22 cellular contexts compared by ENCODE assay signal in genomic region chr7:46810986-46811385, GRCh38.
DNase-seq lines count a peak whose midpoint lies in the region; ATAC-seq, FAIRE-seq and TF ChIP-seq lines count a peak whose summit lies in the region.
"Had no signal": no experiment of that assay in that cellular context is flagged by ENCODE, and none has a peak within 500 bp of the region (broad histone marks: within the 10 kb centered on the region; RNA-seq: fewer than 3 reads in every experiment).

No MANE protein-coding gene starts in this region.

- TF ChIP-seq POLR2A in H54 (IDR thresholded peaks at IDR 0.05; ENCODE audit: low read depth, low read length) = no peak

- ATAC-seq in left lobe of liver = no peak
- ATAC-seq: activated CD8-positive, alpha-beta T cell treated with anti-CD3 and anti-CD28 coated beads for 36 hours had no signal

- peak; percentile 16 for DNase-seq in GM03348 (ENCODE audit: low spot score)
- DNase-seq in SK-N-SH = no peak
- DNase-seq in fibroblast of villous mesenchyme (ENCODE audit: low read depth) = peak; percentile 11
- DNase-seq in smooth muscle cell (lab: John Stamatoyannopoulos, UW; ENCODE audit: unreplicated experiment) = no peak
- DNase-seq in H54 (ENCODE audit: insufficient read length, low spot score) = no peak
- DNase-seq in left lobe of liver (ENCODE audit: low spot score) = no peak
- no peak for DNase-seq in NCI-H446 treated with DMSO at 0.1 percent for 48 hours (lab: John Stamatoyannopoulos, UW)
- DNase-seq: activated B cell treated with CpG ODN at 0.5 μM for 24 hours; activated CD8-positive, alpha-beta T cell treated with anti-CD3 and anti-CD28 coated beads for 36 hours; activated naive CD4-positive, alpha-beta T cell treated with anti-CD3 and anti-CD28 coated beads, Interleukin-2, amount 50 U/mL, for 16 hours; activated T-cell treated with anti-CD3 and anti-CD28 coated beads, Interleukin-2, amount 50 U/mL, for 48 hours; NCI-H69; SIG-M5; stimulated activated naive CD4-positive, alpha-beta T cell had no signal

- no peaks in the 10 kb centered on the region for H3K79me2 ChIP-seq in SK-N-SH (ENCODE audit: insufficient read depth)
- H3K79me2 ChIP-seq in smooth muscle cell (ENCODE audit: low read depth) = no peaks in the 10 kb centered on the region

- no peak for FAIRE-seq in H54 (lab: Jason Lieb, UNC)
- FAIRE-seq: D721Med, endothelial cell of umbilical vein, GM19239 had no signal

- no peak for TF ChIP-seq CTCF in SK-N-SH (IDR thresholded peaks at IDR 0.05)
- no peak for TF ChIP-seq CTCF in fibroblast of villous mesenchyme (IDR thresholded peaks at IDR 0.05; ENCODE audit: insufficient read depth, low read depth, low read length)
- no peak for TF ChIP-seq CTCF in smooth muscle cell (IDR thresholded peaks at IDR 0.05; ENCODE audit: borderline replicate concordance, insufficient read depth, poor library complexity, severe bottlenecking)

- 84% methylated on average over 4 of the region's 4 CpGs for WGBS in SK-N-SH (ENCODE audit: low lambda C conversion rate)
- WGBS in smooth muscle cell (ENCODE audit: low lambda C conversion rate) = 81% methylated on average over 4 of the region's 4 CpGs

- peaks cover 2 to 19% of the 10 kb centered on the region in 2 experiments; a peak in 3 of 4 replicates for H3K4me1 ChIP-seq in SK-N-SH (ENCODE audit: control insufficient read depth in 1 of 2, insufficient read depth in 2 of 2, low read depth in 1 of 2, low read length in 1 of 2)
- no peaks in the 10 kb centered on the region for H3K4me1 ChIP-seq in smooth muscle cell (ENCODE audit: low read depth)

- H3K4me2 ChIP-seq in SK-N-SH (peak overlapping the region; percentile 47), smooth muscle cell (peak overlapping the region; percentile 75)

- H3K27me3 ChIP-seq in SK-N-SH (ENCODE audit: insufficient read depth) (no peaks in the 10 kb centered on the region), smooth muscle cell (ENCODE audit: low read depth) (no peaks in the 10 kb centered on the region)
- H3K27me3 ChIP-seq: gastroesophageal sphincter, neutrophil, tibial artery had no signal

- no peak for TF ChIP-seq RAD21 in SK-N-SH (IDR thresholded peaks at IDR 0.05; ENCODE audit: low read length)

- H3K4me3 ChIP-seq in SK-N-SH (ENCODE audit: low read depth in 2 of 2, low read length in 1 of 2) (no peak overlapping the region), fibroblast of villous mesenchyme (ENCODE audit: low read depth, low read length) (no peak overlapping the region), smooth muscle cell (no peak overlapping the region)
- H3K4me3 ChIP-seq: gastroesophageal sphincter, left ventricle myocardium inferior, mucosa of descending colon, tibial artery had no signal

- H3F3A ChIP-seq in SK-N-SH (replicated peaks; ENCODE audit: insufficient read depth) = no peaks in the 10 kb centered on the region
- H3F3A ChIP-seq in smooth muscle cell (ENCODE audit: low read depth) = peaks cover 27% of the 10 kb centered on the region

- H3K36me3 ChIP-seq in SK-N-SH (replicated peaks in 1 of 2; ENCODE audit: control insufficient read depth in 1 of 2, insufficient read depth in 2 of 2, low read length in 1 of 2) (no peaks in the 10 kb centered on the region), smooth muscle cell (ENCODE audit: low read depth) (no peaks in the 10 kb centered on the region)
- H3K36me3 ChIP-seq: gastroesophageal sphincter, left ventricle myocardium inferior, neutrophil, tibial artery had no signal

- H3K27ac ChIP-seq in SK-N-SH (ENCODE audit: low read depth in 2 of 2, low read length in 1 of 2) (peak overlapping the region in 1 of 2 experiments; percentile 72; a peak in 2 of 4 replicates), smooth muscle cell (ENCODE audit: low read depth) (peak overlapping the region; percentile 81)
- H3K27ac ChIP-seq: gastroesophageal sphincter, neutrophil, tibial artery had no signal

- POLR2A ChIA-PET in SK-N-SH (lab: Yijun Ruan, JAX) = no interaction called here

- H2AFZ ChIP-seq in SK-N-SH (ENCODE audit: low read depth) = 0 out of 2 replicates have a peak overlapping the region, but pooled peaks have one; percentile 0
- H2AFZ ChIP-seq in smooth muscle cell (ENCODE audit: low read depth) = peak overlapping the region; percentile 47

- H3K9me3 ChIP-seq in SK-N-SH = no peaks in the 10 kb centered on the region
- H3K9me3 ChIP-seq in smooth muscle cell (replicated peaks; ENCODE audit: low read depth) = no peaks in the 10 kb centered on the region
- H3K9me3 ChIP-seq: gastroesophageal sphincter, left ventricle myocardium inferior, mucosa of descending colon, neutrophil, tibial artery had no signal

- H4K20me1 ChIP-seq in SK-N-SH (ENCODE audit: insufficient read depth) (no peaks in the 10 kb centered on the region), smooth muscle cell (ENCODE audit: low read depth) (no peaks in the 10 kb centered on the region)

- no peak overlapping the region for H3K9ac ChIP-seq in SK-N-SH
- peak overlapping the region; percentile 71 for H3K9ac ChIP-seq in smooth muscle cell (ENCODE audit: low read depth)

- TF ChIP-seq EP300 in SK-N-SH (IDR thresholded peaks at IDR 0.05; ENCODE audit: borderline replicate concordance in 1 of 2, low read depth in 1 of 2, low read length in 1 of 2) = no peak

- H3K9me2 ChIP-seq in SK-N-SH = no peaks in the 10 kb centered on the region

- CTCF ChIA-PET in SK-N-SH (lab: Yijun Ruan, JAX) = no interaction called here

TF ChIP-seq in SK-N-SH, 30 proteins besides CTCF, POLR2A, EP300 and RAD21 (continues in another document):
- no peak for TF ChIP-seq NRF1 (IDR thresholded peaks at IDR 0.05; ENCODE audit: low read depth, low read length)
- TF ChIP-seq, protein P1, sequence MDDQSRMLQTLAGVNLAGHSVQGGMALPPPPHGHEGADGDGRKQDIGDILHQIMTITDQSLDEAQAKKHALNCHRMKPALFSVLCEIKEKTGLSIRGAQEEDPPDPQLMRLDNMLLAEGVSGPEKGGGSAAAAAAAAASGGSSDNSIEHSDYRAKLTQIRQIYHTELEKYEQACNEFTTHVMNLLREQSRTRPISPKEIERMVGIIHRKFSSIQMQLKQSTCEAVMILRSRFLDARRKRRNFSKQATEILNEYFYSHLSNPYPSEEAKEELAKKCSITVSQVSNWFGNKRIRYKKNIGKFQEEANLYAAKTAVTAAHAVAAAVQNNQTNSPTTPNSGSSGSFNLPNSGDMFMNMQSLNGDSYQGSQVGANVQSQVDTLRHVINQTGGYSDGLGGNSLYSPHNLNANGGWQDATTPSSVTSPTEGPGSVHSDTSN (IDR thresholded peaks at IDR 0.05) = no peak
- TF ChIP-seq TCF12 (IDR thresholded peaks at IDR 0.05) = no peak
- no peak for TF ChIP-seq CHD2 (IDR thresholded peaks at IDR 0.05; ENCODE audit: low read length, partially characterized antibody)
- TF ChIP-seq TEAD4 (IDR thresholded peaks at IDR 0.05; ENCODE audit: borderline replicate concordance, insufficient read depth) = no peak
- TF ChIP-seq, protein P2, sequence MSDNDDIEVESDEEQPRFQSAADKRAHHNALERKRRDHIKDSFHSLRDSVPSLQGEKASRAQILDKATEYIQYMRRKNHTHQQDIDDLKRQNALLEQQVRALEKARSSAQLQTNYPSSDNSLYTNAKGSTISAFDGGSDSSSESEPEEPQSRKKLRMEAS (IDR thresholded peaks at IDR 0.05; ENCODE audit: low read depth) = no peak
- no peak for TF ChIP-seq RFX5 (IDR thresholded peaks at IDR 0.05; ENCODE audit: low read length)
- TF ChIP-seq ELF1 (IDR thresholded peaks at IDR 0.05) = no peak
- TF ChIP-seq POLR2AphosphoS5 (IDR thresholded peaks at IDR 0.05; ENCODE audit: low read depth, low read length) = no peak
- TF ChIP-seq REST (IDR thresholded peaks at IDR 0.05; ENCODE audit: low read depth, low read length) = no peak
- TF ChIP-seq, protein P3, sequence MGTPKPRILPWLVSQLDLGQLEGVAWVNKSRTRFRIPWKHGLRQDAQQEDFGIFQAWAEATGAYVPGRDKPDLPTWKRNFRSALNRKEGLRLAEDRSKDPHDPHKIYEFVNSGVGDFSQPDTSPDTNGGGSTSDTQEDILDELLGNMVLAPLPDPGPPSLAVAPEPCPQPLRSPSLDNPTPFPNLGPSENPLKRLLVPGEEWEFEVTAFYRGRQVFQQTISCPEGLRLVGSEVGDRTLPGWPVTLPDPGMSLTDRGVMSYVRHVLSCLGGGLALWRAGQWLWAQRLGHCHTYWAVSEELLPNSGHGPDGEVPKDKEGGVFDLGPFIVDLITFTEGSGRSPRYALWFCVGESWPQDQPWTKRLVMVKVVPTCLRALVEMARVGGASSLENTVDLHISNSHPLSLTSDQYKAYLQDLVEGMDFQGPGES (IDR thresholded peaks at IDR 0.05; ENCODE audit: low read depth, low read length) = no peak
- TF ChIP-seq JUND (IDR thresholded peaks at IDR 0.05) = no peak
- no peak for TF ChIP-seq YY1 (IDR thresholded peaks at IDR 0.05; ENCODE audit: low read depth)

Comparison
In these comparisons a context has a peak if more than half of its experiments do, and no peak if none do; other contexts are left out.
1. DNase-seq: peak in GM03348 (single experiment) and fibroblast of villous mesenchyme (single experiment); none in SK-N-SH (single experiment), smooth muscle cell (single experiment), H54 (single experiment), left lobe of liver (single experiment) and NCI-H446 treated with DMSO at 0.1 percent for 48 hours (single experiment).